9 cellular contexts compared by ENCODE assay signal in the genomic region with DNA sequence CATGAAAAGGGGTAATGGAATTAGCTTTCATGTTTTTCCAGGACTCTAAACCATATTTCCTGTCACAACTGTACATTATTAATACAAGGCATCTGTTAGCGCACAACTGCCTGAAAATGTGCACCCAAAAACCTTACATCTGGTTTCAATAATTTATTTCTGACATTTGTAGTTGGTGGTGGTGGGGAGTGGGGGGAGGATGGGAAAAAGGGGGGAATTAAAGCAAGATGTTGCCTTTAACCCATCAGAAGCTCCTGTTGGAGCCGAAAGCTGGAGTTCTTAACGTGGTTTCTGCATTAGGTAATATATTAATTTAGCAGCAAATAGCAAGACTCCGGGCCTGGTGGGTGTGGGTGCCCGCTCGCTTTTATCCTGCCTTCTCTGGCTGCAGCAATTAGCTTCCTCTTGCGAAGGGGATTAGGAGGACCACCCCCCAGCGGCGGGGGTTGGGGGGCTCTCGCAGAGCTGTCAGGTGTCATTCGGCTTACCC. TPM values are rescaled to one million over a fixed set of nuclear protein-coding genes. Genes with fewer than 3 reads are reported as not detected.
DNase-seq lines count a peak whose midpoint lies in the region; ATAC-seq and TF ChIP-seq lines count a peak whose summit lies in the region.
"Had no signal": no experiment of that assay in that cellular context is flagged by ENCODE, and none has a peak within 500 bp of the region (broad histone marks: within the 10 kb centered on the region; RNA-seq: fewer than 3 reads in every experiment).

No MANE protein-coding gene starts in this region.

- 9% methylated on average over 9 of the region's 11 CpGs for WGBS in mesenchymal stem cell

- DNase-seq in dedifferentiated amniotic fluid mesenchymal stem cell (ENCODE audit: extremely low spot score) (peak; percentile 87), mesenchymal stem cell (peak; percentile 53), type B pancreatic cell (ENCODE audit: extremely low spot score, unreplicated experiment) (no peak), GOT3 (lab: John Stamatoyannopoulos, UW) (no peak), hypothalamus (lab: John Stamatoyannopoulos, UW) (no peak)
- DNase-seq in activated CD8-positive, alpha-beta T cell treated with anti-CD3 and anti-CD28 coated beads for 36 hours: no peak
- DNase-seq in activated CD4-positive, CD25-positive, alpha-beta regulatory T cell (lab: John Stamatoyannopoulos, UW): no peak
- DNase-seq: SIG-M5 had no signal

- H2BK5ac ChIP-seq in mesenchymal stem cell (ENCODE audit: low read depth, low read length, poor library complexity, severe bottlenecking): peak overlapping the region; percentile 84

- H3K23ac ChIP-seq in mesenchymal stem cell (ENCODE audit: low read length in 2 of 2): no peak overlapping the region

- H3K18ac ChIP-seq in mesenchymal stem cell (ENCODE audit: low read depth in 1 of 2, low read length in 2 of 2): peak overlapping the region; percentile 52 to 89

- H3K4me3 ChIP-seq in KMS-11 (IDR thresholded peaks at IDR 0.05; ENCODE audit: insufficient read depth, low read depth, low read length) (no peak overlapping the region), mesenchymal stem cell (ENCODE audit: insufficient read depth in 1 of 2, low read depth in 1 of 2, low read length in 2 of 2) (peak overlapping the region in 1 of 2 experiments; percentile 77)

- H3K4me1 ChIP-seq in KMS-11 (ENCODE audit: low read depth, poor library complexity, severe bottlenecking): no peaks in the 10 kb centered on the region
- peaks cover 21% of the 10 kb centered on the region for H3K4me1 ChIP-seq in mesenchymal stem cell (ENCODE audit: control insufficient read depth, insufficient read depth, low read depth, low read length)

- H4K20me1 ChIP-seq in KMS-11 (ENCODE audit: insufficient read depth): no peaks in the 10 kb centered on the region

- ATAC-seq in activated CD8-positive, alpha-beta T cell treated with anti-CD3 and anti-CD28 coated beads for 36 hours: no peak

- no peak overlapping the region for H3K27ac Mint-ChIP-seq in type B pancreatic cell
- H3K27ac Mint-ChIP-seq in activated CD8-positive, alpha-beta T cell treated with anti-CD3 and anti-CD28 coated beads for 36 hours: no peak overlapping the region

- intact Hi-C loops in activated CD8-positive, alpha-beta T cell treated with anti-CD3 and anti-CD28 coated beads for 36 hours (cut with micrococcal nuclease): no loop called here

- H3K4me2 ChIP-seq in KMS-11: peak overlapping the region; percentile 66
- H3K4me2 ChIP-seq in mesenchymal stem cell (ENCODE audit: low read length, poor library complexity, severe bottlenecking): peak overlapping the region; percentile 44

- peak overlapping the region; percentile 95 for H2BK120ac ChIP-seq in mesenchymal stem cell (ENCODE audit: low read depth, low read length)

- no peaks in the 10 kb centered on the region for H3K9me3 Mint-ChIP-seq in type B pancreatic cell
- no peaks in the 10 kb centered on the region for H3K9me3 Mint-ChIP-seq in activated CD8-positive, alpha-beta T cell treated with anti-CD3 and anti-CD28 coated beads for 36 hours

- H3K27me3 Mint-ChIP-seq in type B pancreatic cell: peaks cover 18% of the 10 kb centered on the region
- H3K27me3 Mint-ChIP-seq in activated CD8-positive, alpha-beta T cell treated with anti-CD3 and anti-CD28 coated beads for 36 hours: peaks cover 42% of the 10 kb centered on the region

- H2BK15ac ChIP-seq in mesenchymal stem cell (ENCODE audit: low read depth, poor library complexity, severe bottlenecking): peak overlapping the region; percentile 82

- no peak overlapping the region for H3K27ac ChIP-seq in KMS-11
- peak overlapping the region; percentile 92 for H3K27ac ChIP-seq in mesenchymal stem cell (ENCODE audit: low read length, poor library complexity, severe bottlenecking)

- H3K27me3 ChIP-seq in KMS-11 (ENCODE audit: insufficient read depth, low read depth) (no peaks in the 10 kb centered on the region), mesenchymal stem cell (ENCODE audit: control insufficient read depth in 1 of 2, insufficient read depth in 1 of 2, low read length in 2 of 2) (peaks cover 0 to 20% of the 10 kb centered on the region in 2 experiments)

- H3K36me3 ChIP-seq in KMS-11 (ENCODE audit: insufficient read depth) (no peaks in the 10 kb centered on the region), mesenchymal stem cell (ENCODE audit: control insufficient read depth in 1 of 2, insufficient read depth in 2 of 2, low read depth in 1 of 2, low read length in 2 of 2) (no peaks in the 10 kb centered on the region)

- H3K14ac ChIP-seq in mesenchymal stem cell (ENCODE audit: low read length in 2 of 2): no peak overlapping the region

- peaks cover 43% of the 10 kb centered on the region for H3K4me1 Mint-ChIP-seq in type B pancreatic cell (ENCODE audit: unreplicated experiment)
- no peaks in the 10 kb centered on the region for H3K4me1 Mint-ChIP-seq in activated CD8-positive, alpha-beta T cell treated with anti-CD3 and anti-CD28 coated beads for 36 hours (ENCODE audit: low read depth)

- H3K4me3 Mint-ChIP-seq in type B pancreatic cell: peak overlapping the region; percentile 83
- no peak overlapping the region for H3K4me3 Mint-ChIP-seq in activated CD8-positive, alpha-beta T cell treated with anti-CD3 and anti-CD28 coated beads for 36 hours

- peak overlapping the region; percentile 79 for H2AK5ac ChIP-seq in mesenchymal stem cell (ENCODE audit: low read length, severe bottlenecking)

- no peak overlapping the region for H4K91ac ChIP-seq in mesenchymal stem cell (ENCODE audit: low read length)

- H3K9ac ChIP-seq in KMS-11: no peak overlapping the region; the same call in 1 of the 2 replicates
- peak overlapping the region; percentile 71 for H3K9ac ChIP-seq in mesenchymal stem cell (ENCODE audit: low read length)

- H3K79me2 ChIP-seq in KMS-11 (ENCODE audit: insufficient read depth, low read depth): no peaks in the 10 kb centered on the region

- no peaks in the 10 kb centered on the region for H3K79me1 ChIP-seq in mesenchymal stem cell (replicated peaks; ENCODE audit: low read length, poor library complexity, severe bottlenecking)

- H2AFZ ChIP-seq in KMS-11 (ENCODE audit: low read depth): peak overlapping the region; percentile 85
- no peak overlapping the region for H2AFZ ChIP-seq in mesenchymal stem cell (ENCODE audit: low read depth, low read length)

- peak overlapping the region; percentile 88 for H4K8ac ChIP-seq in mesenchymal stem cell (ENCODE audit: low read length)

- CTCF ChIA-PET in activated CD8-positive, alpha-beta T cell treated with anti-CD3 and anti-CD28 coated beads for 36 hours (lab: Charles Lee): interaction anchor here (0.8 to 1.3 kb wide), 8 partner anchors 9 to 108 kb away, joined by 3 to 4 read pairs (median 4); no protein-coding TSS in a partner anchor

- POLR2A ChIA-PET in activated CD8-positive, alpha-beta T cell treated with anti-CD3 and anti-CD28 coated beads for 36 hours (lab: Charles Lee): interaction anchor here (1.7 kb wide), 1 partner anchor 10 kb away, joined by 3 read pairs; no protein-coding TSS in a partner anchor

- no peak for TF ChIP-seq CTCF in KMS-11 (conservative IDR thresholded peaks at IDR 0.05; ENCODE audit: low read depth, low read length)
- TF ChIP-seq CTCF in type B pancreatic cell (conservative IDR thresholded peaks at IDR 0.05): no peak
- no peak for TF ChIP-seq CTCF in activated CD8-positive, alpha-beta T cell treated with anti-CD3 and anti-CD28 coated beads for 36 hours (IDR thresholded peaks at IDR 0.05)

- H3K36me3 Mint-ChIP-seq in type B pancreatic cell: no peaks in the 10 kb centered on the region
- H3K36me3 Mint-ChIP-seq in activated CD8-positive, alpha-beta T cell treated with anti-CD3 and anti-CD28 coated beads for 36 hours (ENCODE audit: low read depth): no peaks in the 10 kb centered on the region

- H3K4ac ChIP-seq in mesenchymal stem cell (ENCODE audit: low read depth in 1 of 2, low read length in 2 of 2): peak overlapping the region in 1 of 2 experiments; percentile 88

- no peaks in the 10 kb centered on the region for H3K9me3 ChIP-seq in mesenchymal stem cell (ENCODE audit: control insufficient read depth, low read length)

- H2BK12ac ChIP-seq in mesenchymal stem cell (ENCODE audit: low read length in 2 of 2): peak overlapping the region in 1 of 2 experiments; percentile 80

RNA-seq across cellular contexts. Expression of a gene that starts 36.9 kb away (rescaled TPM):
- polyA plus RNA-seq in mesenchymal stem cell (2013, experiment 1 of 2): 3.1 TPM
- polyA plus RNA-seq in mesenchymal stem cell (2013, experiment 2 of 2): 3.1 TPM
- 7.5 and 9.0 TPM in 2 replicates for total RNA-seq in type B pancreatic cell (ENCODE audit: low replicate concordance)
- 1 to 10 TPM in 1 of 2 experiments, under 1 TPM in 1; 0.99 to 1.4 TPM for total RNA-seq in activated CD8-positive, alpha-beta T cell treated with anti-CD3 and anti-CD28 coated beads for 36 hours

RNA-seq across cellular contexts. Expression of a gene that starts 59.2 kb away (rescaled TPM):
- 6.3 TPM for polyA plus RNA-seq in mesenchymal stem cell (2013, experiment 1 of 2)
- polyA plus RNA-seq in mesenchymal stem cell (2013, experiment 2 of 2): 5.7 TPM
- 4.6 and 11.4 TPM in 2 replicates for total RNA-seq in type B pancreatic cell (ENCODE audit: low replicate concordance)
- not detected for total RNA-seq in activated CD8-positive, alpha-beta T cell treated with anti-CD3 and anti-CD28 coated beads for 36 hours

Comparison
In these comparisons a context has a peak if more than half of its experiments do, and no peak if none do; other contexts are left out.
1. DNase-seq: peak in dedifferentiated amniotic fluid mesenchymal stem cell (single experiment) and mesenchymal stem cell (single experiment); none in type B pancreatic cell (single experiment), activated CD8-positive, alpha-beta T cell treated with anti-CD3 and anti-CD28 coated beads for 36 hours (single experiment), activated CD4-positive, CD25-positive, alpha-beta regulatory T cell (0 of 4), GOT3 (single experiment) and hypothalamus (0 of 51).